ENCODE assay signal across 12 cellular contexts in the genomic region with DNA sequence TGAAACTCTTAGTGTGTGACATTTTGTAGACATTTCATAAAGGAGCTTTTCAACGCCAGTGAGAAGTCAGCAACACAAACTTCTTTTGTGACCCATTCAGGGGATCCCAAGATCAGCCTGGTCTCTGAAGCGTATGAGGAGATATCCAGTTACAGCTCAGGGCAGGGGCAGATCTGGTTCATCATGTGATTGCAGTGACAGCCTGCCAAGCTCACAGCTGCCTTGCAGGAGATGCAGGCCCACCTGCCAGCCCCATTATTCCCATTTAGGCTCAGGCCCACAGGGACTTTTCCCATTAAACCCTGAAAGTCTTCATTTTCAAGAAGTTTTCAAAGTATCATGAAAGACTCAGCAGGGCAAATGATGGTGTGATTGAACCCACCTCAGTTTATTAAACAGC.
DNase-seq lines count a peak whose midpoint lies in the region; ATAC-seq and TF ChIP-seq lines count a peak whose summit lies in the region.
"Had no signal": no experiment of that assay in that cellular context is flagged by ENCODE, and none has a peak within 500 bp of the region (broad histone marks: within the 10 kb centered on the region; RNA-seq: fewer than 3 reads in every experiment).

No MANE protein-coding gene starts in this region.

- DNase-seq in COLO829 (ENCODE audit: low spot score) (peak; percentile 51), NCI-H128 (lab: John Stamatoyannopoulos, UW; ENCODE audit: unreplicated experiment) (peak; percentile 24), RWPE1 (ENCODE audit: low spot score) (no peak), iris pigment epithelial cell (ENCODE audit: low read depth) (peak; percentile 77)
- DNase-seq in activated T-cell treated with anti-CD3 and anti-CD28 coated beads, Interleukin-2, amount 50 U/mL, for 48 hours = no peak
- no peak for DNase-seq in stimulated activated CD4-positive, alpha-beta T cell treated with anti-CD3 and anti-CD28 coated beads, Interleukin-1b, Interleukin-23, amount 100 ng/mL, for 48 hours
- DNase-seq: activated CD4-positive, alpha-beta T cell treated with anti-CD3 and anti-CD28 coated beads, Interleukin-2, amount 50 U/mL, for 1 hour; KBM-7 had no signal

- POLR2A ChIA-PET in RWPE1 (lab: Yijun Ruan, JAX; ENCODE audit: low non-redundant PET) = no interaction called here

- CTCF ChIA-PET in RWPE1 (lab: Yijun Ruan, JAX) = interaction anchor here (0.5 kb wide), 1 partner anchor 37 kb away, joined by 3 read pairs; no protein-coding TSS in a partner anchor

- ATAC-seq in GM21423 (IDR thresholded peaks at IDR 0.05; ENCODE audit: unreplicated experiment) (no peak), HG03571 (IDR thresholded peaks at IDR 0.05; ENCODE audit: unreplicated experiment) (no peak)
- ATAC-seq: activated naive CD4-positive, alpha-beta T cell treated with anti-CD3 and anti-CD28 coated beads, Interleukin-2, amount 50 U/mL, for 72 hours had no signal

- H3K27ac ChIP-seq in RWPE1 = peak overlapping the region; percentile 26; the same call in 1 of the 2 replicates
- H3K27ac ChIP-seq: BLaER1 had no signal

- TF ChIP-seq CTCF in RWPE1 (conservative IDR thresholded peaks at IDR 0.05; ENCODE audit: low read depth) = no peak

Comparison
In these comparisons a context has a peak if more than half of its experiments do, and no peak if none do; other contexts are left out.
1. DNase-seq: peak in COLO829 (single experiment), NCI-H128 (single experiment) and iris pigment epithelial cell (single experiment); none in RWPE1 (single experiment), activated T-cell treated with anti-CD3 and anti-CD28 coated beads, Interleukin-2, amount 50 U/mL, for 48 hours (0 of 2) and stimulated activated CD4-positive, alpha-beta T cell treated with anti-CD3 and anti-CD28 coated beads, Interleukin-1b, Interleukin-23, amount 100 ng/mL, for 48 hours (single experiment).